ENCODE assay signal across 1 cellular context in the genomic region with DNA sequence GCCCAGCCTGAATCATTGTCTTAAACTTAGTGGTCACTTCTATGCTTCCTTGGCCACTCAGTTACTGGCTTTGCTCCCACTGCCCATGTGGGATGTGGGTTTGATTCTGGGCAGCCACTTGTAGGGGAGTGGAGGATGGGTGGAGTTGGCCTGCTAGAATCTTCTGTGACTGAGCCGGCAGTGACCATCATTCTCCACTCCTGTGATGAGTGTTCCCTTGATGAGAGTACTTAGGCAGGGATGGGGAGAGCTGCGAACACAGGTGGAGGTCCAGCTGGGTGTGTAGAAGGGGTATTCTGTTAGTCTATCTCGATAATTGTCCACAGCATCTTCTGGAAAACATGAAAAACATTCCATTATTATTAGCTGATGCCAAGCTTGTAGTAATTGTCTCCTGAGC.
TF ChIP-seq lines count a peak whose summit lies in the region.

No MANE protein-coding gene starts in this region.

TF ChIP-seq in HepG2, 621 proteins besides CTCF, POLR2A, EP300 and RAD21:
- TF ChIP-seq PAXIP1 (CRISPR knock-in tag; conservative IDR thresholded peaks at IDR 0.05) (no peak), U2AF1 (optimal IDR thresholded peaks at IDR 0.05; ENCODE audit: low read depth, low read length) (no peak), SKIL (CRISPR knock-in tag; IDR thresholded peaks at IDR 0.05; ENCODE audit: borderline replicate concordance) (no peak)
TF ChIP-seq in HepG2: peak in this region for 0.
